13 cellular contexts compared by ENCODE assay signal in genomic region chr14:63717704-63718103, GRCh38. TPM values are rescaled to one million over a fixed set of nuclear protein-coding genes. Genes with fewer than 3 reads are reported as not detected.
DNase-seq lines count a peak whose midpoint lies in the region; TF ChIP-seq lines count a peak whose summit lies in the region.
"Had no signal": no experiment of that assay in that cellular context is flagged by ENCODE, and none has a peak within 500 bp of the region (broad histone marks: within the 10 kb centered on the region; RNA-seq: fewer than 3 reads in every experiment).

No MANE protein-coding gene starts in this region.

- H3K4me3 ChIP-seq in HEK293 (ENCODE audit: low read depth, low read length) (no peak overlapping the region), fibroblast of pulmonary artery (replicated peaks; ENCODE audit: low read depth, low read length) (no peak overlapping the region), stomach (no peak overlapping the region)
- H3K4me3 ChIP-seq: lower lobe of right lung, SK-N-MC had no signal

- H3K9me3 ChIP-seq in HEK293 (ENCODE audit: control insufficient read depth, insufficient read depth, low read depth, low read length) (no peaks in the 10 kb centered on the region), stomach (peaks cover 12 to 26% (median 19%) of the 10 kb centered on the region in 4 donors)

- TF ChIP-seq CTCF in HEK293 (tag by site-specific recombination; IDR thresholded peaks at IDR 0.05) (no peak), fibroblast of pulmonary artery (IDR thresholded peaks at IDR 0.05; ENCODE audit: low read length, missing control alignments) (no peak), stomach (IDR thresholded peaks at IDR 0.05) (no peak)

- H3K36me3 ChIP-seq in HEK293 (ENCODE audit: control insufficient read depth in 2 of 2, insufficient read depth in 1 of 2, low read length in 2 of 2), result peaks cover 0 to 4% of the 10 kb centered on the region in 2 experiments; a peak in 1 of 3 replicates
- H3K36me3 ChIP-seq in stomach, result peaks cover 0 to 47% (median 24%) of the 10 kb centered on the region in 4 donors

- DNase-seq in DMS53 (lab: John Stamatoyannopoulos, UW), result peak; percentile 43
- no peak for DNase-seq in DMS53 treated with DMSO at 0.1 percent for 48 hours (lab: John Stamatoyannopoulos, UW; ENCODE audit: unreplicated experiment)
- peak; percentile 63 for DNase-seq in OCI-M1 (lab: John Stamatoyannopoulos, UW)
- DNase-seq in fibroblast of pulmonary artery (ENCODE audit: low read depth), result peak; percentile 42
- no peak for DNase-seq in putamen (ENCODE audit: low spot score)
- no peak for DNase-seq in activated CD4-positive, alpha-beta T cell treated with anti-CD3 and anti-CD28 coated beads for 4 hours
- no peak for DNase-seq in stomach
- DNase-seq: amniotic stem cell, lower lobe of right lung had no signal

- CTCF ChIA-PET in HEK293 (lab: Yijun Ruan, JAX), result interaction anchor here (0.7 kb wide), 1 partner anchor 275 kb away, joined by 5 read pairs; no protein-coding TSS in a partner anchor

- POLR2A ChIA-PET in HEK293 (lab: Yijun Ruan, JAX), result no interaction called here

- TF ChIP-seq POLR2A in stomach (IDR thresholded peaks at IDR 0.05), result no peak

- H3K27ac ChIP-seq in HEK293 (ENCODE audit: extremely low read depth, low read depth, low read length), result no peak overlapping the region
- H3K27ac ChIP-seq in stomach, result no peak overlapping the region
- H3K27ac ChIP-seq: 22Rv1, KMS-11, lower lobe of right lung, SK-N-MC had no signal

- H3K4me1 ChIP-seq in HEK293 (ENCODE audit: control insufficient read depth, insufficient read depth, low read length), result no peaks in the 10 kb centered on the region
- peaks cover 0 to 15% (median 6%) of the 10 kb centered on the region in 4 donors for H3K4me1 ChIP-seq in stomach
- H3K4me1 ChIP-seq: lower lobe of right lung had no signal

- intact Hi-C loops in stomach (cut with DNase I; ENCODE audit: low total_unique reads), result no loop called here

- no peak for TF ChIP-seq EP300 in stomach (IDR thresholded peaks at IDR 0.05)

- H3K27me3 ChIP-seq in stomach, result no peaks in the 10 kb centered on the region

- 89 to 95% (median 90%) methylated on average over 2 of the region's 2 CpGs for WGBS in stomach, 5 donors

TF ChIP-seq in HEK293, 187 proteins besides CTCF, POLR2A, EP300 and RAD21 (continues in another document):
- TF ChIP-seq GLIS2 (tag by site-specific recombination; IDR thresholded peaks at IDR 0.05), result no peak
- no peak for TF ChIP-seq ZNF544 (tag by site-specific recombination; IDR thresholded peaks at IDR 0.05)
- TF ChIP-seq ZNF391 (tag by site-specific recombination; IDR thresholded peaks at IDR 0.05; ENCODE audit: borderline replicate concordance, low read depth), result no peak
- TF ChIP-seq ZNF133 (tag by site-specific recombination; IDR thresholded peaks at IDR 0.05), result no peak
- no peak for TF ChIP-seq ZNF416 (tag by site-specific recombination; IDR thresholded peaks at IDR 0.05)
- TF ChIP-seq IKZF3 (tag by site-specific recombination; IDR thresholded peaks at IDR 0.05), result no peak
- TF ChIP-seq ZNF311 (tag by site-specific recombination; IDR thresholded peaks at IDR 0.05; ENCODE audit: borderline replicate concordance), result no peak
- TF ChIP-seq ZNF26 (tag by site-specific recombination; IDR thresholded peaks at IDR 0.05), result no peak
- TF ChIP-seq ZNF280D (tag by site-specific recombination; IDR thresholded peaks at IDR 0.05), result peak; percentile 80; the same call in 1 of the 2 replicates
- TF ChIP-seq ZFP3 (tag by site-specific recombination; IDR thresholded peaks at IDR 0.05; ENCODE audit: low read depth), result no peak
- TF ChIP-seq ZNF677 (tag by site-specific recombination; IDR thresholded peaks at IDR 0.05), result no peak
- TF ChIP-seq SALL2 (tag by site-specific recombination; IDR thresholded peaks at IDR 0.05; ENCODE audit: borderline replicate concordance), result no peak
- TF ChIP-seq ZNF221 (tag by site-specific recombination; IDR thresholded peaks at IDR 0.05; ENCODE audit: borderline replicate concordance), result no peak
- peak; percentile 94 for TF ChIP-seq SETDB1 (IDR thresholded peaks at IDR 0.05; ENCODE audit: insufficient read length, low read length)
- TF ChIP-seq ZNF549 (tag by site-specific recombination; IDR thresholded peaks at IDR 0.05), result peak; percentile 52; the same call in 1 of the 2 replicates
- peak; percentile 23 for TF ChIP-seq ZNF529 (tag by site-specific recombination; IDR thresholded peaks at IDR 0.05; ENCODE audit: insufficient replicate concordance)
- no peak for TF ChIP-seq HOXC10 (CRISPR knock-in tag; IDR thresholded peaks at IDR 0.05)
- TF ChIP-seq ZNF341 (tag by site-specific recombination; IDR thresholded peaks at IDR 0.05; ENCODE audit: low read depth), result no peak
- TF ChIP-seq PRDM6 (tag by site-specific recombination; IDR thresholded peaks at IDR 0.05), result no peak
- TF ChIP-seq ZNF548 (tag by site-specific recombination; IDR thresholded peaks at IDR 0.05), result no peak
- no peak for TF ChIP-seq ZNF169 (tag by site-specific recombination; IDR thresholded peaks at IDR 0.05)
- TF ChIP-seq ZNF184 (tag by site-specific recombination; IDR thresholded peaks at IDR 0.05), result peak; percentile 80; the same call in 1 of the 2 replicates
- no peak for TF ChIP-seq ZNF266 (tag by site-specific recombination; IDR thresholded peaks at IDR 0.05; ENCODE audit: low read depth)
- TF ChIP-seq ZSCAN23 (tag by site-specific recombination; IDR thresholded peaks at IDR 0.05), result no peak
- no peak for TF ChIP-seq ZNF571 (tag by site-specific recombination; IDR thresholded peaks at IDR 0.05)

RNA-seq across cellular contexts. Expression of gene SGPP1, which starts 10.2 kb away (rescaled TPM):
- total RNA-seq in stomach, result 10 to 100 TPM; 13.2 to 37.7 (median 23.5) TPM
- polyA plus RNA-seq in stomach, result 1 to 10 TPM; 2.7 to 5.6 (median 3.2) TPM

Comparison
In these comparisons a context has a peak if more than half of its experiments do, and no peak if none do; other contexts are left out.
1. DNase-seq: peak in DMS53 (single experiment), OCI-M1 (single experiment) and fibroblast of pulmonary artery (single experiment); none in DMS53 treated with DMSO at 0.1 percent for 48 hours (single experiment), putamen (single experiment), activated CD4-positive, alpha-beta T cell treated with anti-CD3 and anti-CD28 coated beads for 4 hours (0 of 2) and stomach (single experiment).